ENCODE assay signal across 7 cellular contexts in genomic region chr5:39058178-39058577, GRCh38. TPM values are rescaled to one million over a fixed set of nuclear protein-coding genes. Genes with fewer than 3 reads are reported as not detected.
DNase-seq lines count a peak whose midpoint lies in the region; ATAC-seq, FAIRE-seq and TF ChIP-seq lines count a peak whose summit lies in the region.

No MANE protein-coding gene starts in this region.

- CTCF ChIA-PET in activated CD8-positive, alpha-beta T cell treated with anti-CD3 and anti-CD28 coated beads for 36 hours (lab: Charles Lee) = no interaction called here

- H3K4me3 Mint-ChIP-seq in activated CD8-positive, alpha-beta T cell treated with anti-CD3 and anti-CD28 coated beads for 36 hours = peak overlapping the region; percentile 55

- POLR2A ChIA-PET in activated CD8-positive, alpha-beta T cell treated with anti-CD3 and anti-CD28 coated beads for 36 hours (lab: Charles Lee) = no interaction called here

- H3K4me1 ChIP-seq in pancreas = peaks cover 24 to 39% (median 37%) of the 10 kb centered on the region in 3 donors

- no peaks in the 10 kb centered on the region for H3K36me3 ChIP-seq in pancreas

- H3K27ac Mint-ChIP-seq in activated CD8-positive, alpha-beta T cell treated with anti-CD3 and anti-CD28 coated beads for 36 hours = peak overlapping the region; percentile 3

- DNase-seq in activated CD8-positive, alpha-beta T cell treated with anti-CD3 and anti-CD28 coated beads for 36 hours = no peak
- no peak for DNase-seq in pancreas
- no peak for DNase-seq in cerebellum (ENCODE audit: low spot score)
- no peak for DNase-seq in DMS53 (lab: John Stamatoyannopoulos, UW)
- DNase-seq in DMS53 treated with DMSO at 0.1 percent for 48 hours (lab: John Stamatoyannopoulos, UW; ENCODE audit: unreplicated experiment) = no peak

- TF ChIP-seq CTCF in activated CD8-positive, alpha-beta T cell treated with anti-CD3 and anti-CD28 coated beads for 36 hours (IDR thresholded peaks at IDR 0.05) = no peak
- TF ChIP-seq CTCF in pancreas (IDR thresholded peaks at IDR 0.05) = no peak

- ATAC-seq in GM18873 (IDR thresholded peaks at IDR 0.05; ENCODE audit: low FRiP score, unreplicated experiment) (peak; percentile 79), HG02610 (IDR thresholded peaks at IDR 0.05; ENCODE audit: unreplicated experiment) (peak; percentile 84), pancreas (no peak)
- peak; percentile 78 for ATAC-seq in activated CD8-positive, alpha-beta T cell treated with anti-CD3 and anti-CD28 coated beads for 36 hours

- peak overlapping the region in 1 of 4 donors; percentile 18 for H3K27ac ChIP-seq in pancreas

- H3K4me3 ChIP-seq in pancreas = peak overlapping the region in 1 of 4 donors; percentile 26

- WGBS in pancreas, 2 donors = 34 to 57% methylated on average over 2 of the region's 2 CpGs

- intact Hi-C loops in activated CD8-positive, alpha-beta T cell treated with anti-CD3 and anti-CD28 coated beads for 36 hours (cut with micrococcal nuclease) = no loop called here
- intact Hi-C loops in pancreas (cut with DNase I) = no loop called here

- peaks cover 70% of the 10 kb centered on the region for H3K4me1 Mint-ChIP-seq in activated CD8-positive, alpha-beta T cell treated with anti-CD3 and anti-CD28 coated beads for 36 hours (ENCODE audit: low read depth)

- H3K27me3 ChIP-seq in pancreas = no peaks in the 10 kb centered on the region

- peaks cover 3% of the 10 kb centered on the region for H3K36me3 Mint-ChIP-seq in activated CD8-positive, alpha-beta T cell treated with anti-CD3 and anti-CD28 coated beads for 36 hours (ENCODE audit: low read depth)

- no peaks in the 10 kb centered on the region for H3K9me3 Mint-ChIP-seq in activated CD8-positive, alpha-beta T cell treated with anti-CD3 and anti-CD28 coated beads for 36 hours

- no peaks in the 10 kb centered on the region for H3K9me3 ChIP-seq in pancreas

- FAIRE-seq in pancreas (lab: Jason Lieb, UNC) = peak; percentile 71

- no peaks in the 10 kb centered on the region for H3K27me3 Mint-ChIP-seq in activated CD8-positive, alpha-beta T cell treated with anti-CD3 and anti-CD28 coated beads for 36 hours

RNA-seq across cellular contexts. Expression of gene RICTOR, which starts 16.0 kb away (rescaled TPM):
- 10 to 100 TPM; 23.9 to 26.1 TPM for total RNA-seq in activated CD8-positive, alpha-beta T cell treated with anti-CD3 and anti-CD28 coated beads for 36 hours
- 10 to 100 TPM; 13.1 to 23.0 (median 15.3) TPM for total RNA-seq in pancreas
- 1 to 10 TPM; 4.2 to 6.9 TPM for polyA plus RNA-seq in pancreas
- total RNA-seq in cerebellum = 90.4 TPM

Comparison
In these comparisons a context has a peak if more than half of its experiments do, and no peak if none do; other contexts are left out.
1. ATAC-seq: peak in GM18873 (single experiment), HG02610 (single experiment) and activated CD8-positive, alpha-beta T cell treated with anti-CD3 and anti-CD28 coated beads for 36 hours (single experiment); none in pancreas (0 of 4).